16 cellular contexts compared by ENCODE assay signal in genomic region chr3:15803913-15804312, GRCh38. TPM values are rescaled to one million over a fixed set of nuclear protein-coding genes. Genes with fewer than 3 reads are reported as not detected.
DNase-seq lines count a peak whose midpoint lies in the region; ATAC-seq, FAIRE-seq and TF ChIP-seq lines count a peak whose summit lies in the region.
"Had no signal": no experiment of that assay in that cellular context is flagged by ENCODE, and none has a peak within 500 bp of the region (broad histone marks: within the 10 kb centered on the region; RNA-seq: fewer than 3 reads in every experiment).

No MANE protein-coding gene starts in this region.

- ATAC-seq in T-helper 17 cell: no peak
- ATAC-seq in CD4-positive, alpha-beta T cell (ENCODE audit: poor library complexity): no peak
- ATAC-seq in HG03439 (IDR thresholded peaks at IDR 0.05; ENCODE audit: unreplicated experiment): no peak
- ATAC-seq in heart left ventricle: no peak

- H3K4me3 ChIP-seq in heart left ventricle: no peak overlapping the region
- H3K4me3 ChIP-seq: MG63 had no signal

- no peak for TF ChIP-seq CTCF in D721Med (IDR thresholded peaks at IDR 0.05; ENCODE audit: insufficient read depth, missing control alignments)
- TF ChIP-seq CTCF in mesothelial cell of epicardium (IDR thresholded peaks at IDR 0.05; ENCODE audit: unreplicated experiment): no peak
- no peak for TF ChIP-seq CTCF in CD4-positive, alpha-beta T cell (IDR thresholded peaks at IDR 0.05)
- no peak for TF ChIP-seq CTCF in heart left ventricle (IDR thresholded peaks at IDR 0.05)

- H3K27me3 Mint-ChIP-seq in T-helper 17 cell: no peaks in the 10 kb centered on the region
- H3K27me3 Mint-ChIP-seq in mesothelial cell of epicardium (ENCODE audit: low read depth): no peaks in the 10 kb centered on the region
- H3K27me3 Mint-ChIP-seq in CD4-positive, alpha-beta T cell: no peaks in the 10 kb centered on the region
- H3K27me3 Mint-ChIP-seq: B cell; CD4-positive, alpha-beta memory T cell had no signal

- POLR2A ChIA-PET in CD4-positive, alpha-beta T cell (lab: Charles Lee): no interaction called here

- peak overlapping the region; percentile 80 for H3K27ac Mint-ChIP-seq in T-helper 17 cell
- H3K27ac Mint-ChIP-seq in mesothelial cell of epicardium: peak overlapping the region; percentile 76
- H3K27ac Mint-ChIP-seq in CD4-positive, alpha-beta T cell: no peak overlapping the region
- H3K27ac Mint-ChIP-seq: B cell had no signal

- WGBS in heart left ventricle, 4 donors: 79 to 82% (median 81%) methylated on average over 2 of the region's 2 CpGs

- H3K36me3 Mint-ChIP-seq in T-helper 17 cell (ENCODE audit: low read depth) (no peaks in the 10 kb centered on the region), mesothelial cell of epicardium (no peaks in the 10 kb centered on the region)
- H3K36me3 Mint-ChIP-seq in CD4-positive, alpha-beta T cell (ENCODE audit: low read depth): no peaks in the 10 kb centered on the region
- H3K36me3 Mint-ChIP-seq: CD4-positive, alpha-beta memory T cell had no signal

- no peaks in the 10 kb centered on the region for H3K27me3 ChIP-seq in CD4-positive, alpha-beta T cell (ENCODE audit: control insufficient read depth, insufficient read depth, low read length)
- H3K27me3 ChIP-seq in heart left ventricle: no peaks in the 10 kb centered on the region
- H3K27me3 ChIP-seq: MG63 had no signal

- H3K4me3 Mint-ChIP-seq in T-helper 17 cell (no peak overlapping the region), mesothelial cell of epicardium (no peak overlapping the region)
- H3K4me3 Mint-ChIP-seq in CD4-positive, alpha-beta T cell: no peak overlapping the region
- H3K4me3 Mint-ChIP-seq: B cell had no signal

- H3K4me1 ChIP-seq in heart left ventricle: peaks cover 0 to 48% (median 8%) of the 10 kb centered on the region in 12 donors

- no peak for DNase-seq in D721Med (ENCODE audit: insufficient read length, low spot score)
- no peak for DNase-seq in T-helper 17 cell
- DNase-seq in mesothelial cell of epicardium (ENCODE audit: low spot score in 2 of 2, unreplicated experiment in 2 of 2): no peak
- no peak for DNase-seq in CD4-positive, alpha-beta T cell
- DNase-seq in heart left ventricle: no peak
- DNase-seq: Calu3; CD4-positive, alpha-beta memory T cell; H7; MG63; NCI-H1105; NCI-H1694; NCI-H510A treated with DMSO at 0.1 percent for 48 hours; SHP77 treated with DMSO at 0.1 percent for 48 hours had no signal

- no peak for TF ChIP-seq POLR2A in heart left ventricle (IDR thresholded peaks at IDR 0.05)

- FAIRE-seq in D721Med (lab: Jason Lieb, UNC): peak; percentile 55

- H3K4me1 Mint-ChIP-seq in T-helper 17 cell (peaks cover 46% of the 10 kb centered on the region), mesothelial cell of epicardium (peaks cover 42% of the 10 kb centered on the region)
- H3K4me1 Mint-ChIP-seq in CD4-positive, alpha-beta T cell (ENCODE audit: low read depth): peaks cover 76% of the 10 kb centered on the region

- H3K9me3 ChIP-seq in KOPT-K1 (ENCODE audit: insufficient read depth, low read length, poor library complexity, severe bottlenecking): no peaks in the 10 kb centered on the region
- H3K9me3 ChIP-seq in T-helper 17 cell (ENCODE audit: control insufficient read depth, low read length, poor library complexity, severe bottlenecking): no peaks in the 10 kb centered on the region
- H3K9me3 ChIP-seq in CD4-positive, alpha-beta T cell (ENCODE audit: control insufficient read depth, low read length): no peaks in the 10 kb centered on the region
- H3K9me3 ChIP-seq in heart left ventricle: no peaks in the 10 kb centered on the region
- H3K9me3 ChIP-seq: MG63 had no signal

- CTCF ChIA-PET in CD4-positive, alpha-beta T cell (lab: Charles Lee): no interaction called here

- intact Hi-C loops in CD4-positive, alpha-beta T cell (cut with DNase I, micrococcal nuclease): loop anchor here in 1 of 2 experiments (5.0 kb wide), 1 partner anchor 37 kb away; no protein-coding TSS in a partner anchor
- intact Hi-C loops in heart left ventricle (cut with DNase I): no loop called here

- no peaks in the 10 kb centered on the region for H3K9me3 Mint-ChIP-seq in mesothelial cell of epicardium
- H3K9me3 Mint-ChIP-seq in CD4-positive, alpha-beta T cell: no peaks in the 10 kb centered on the region

- H3K36me3 ChIP-seq in KOPT-K1 (ENCODE audit: insufficient read depth, low read length) (no peaks in the 10 kb centered on the region), heart left ventricle (no peaks in the 10 kb centered on the region)
- H3K36me3 ChIP-seq: MG63 had no signal

- H3K27ac ChIP-seq in KOPT-K1 (ENCODE audit: low read depth, low read length, poor library complexity, severe bottlenecking): peak overlapping the region; percentile 43
- H3K27ac ChIP-seq in CD4-positive, alpha-beta T cell (ENCODE audit: low read depth, low read length): no peak overlapping the region
- no peak overlapping the region for H3K27ac ChIP-seq in heart left ventricle

RNA-seq across cellular contexts. Expression of gene ANKRD28, which starts 6.1 kb away (rescaled TPM):
- 100 to 1,000 TPM in 1 of 2 donors, 10 to 100 TPM in 1; 86.2 to 105 TPM for total RNA-seq in T-helper 17 cell
- total RNA-seq in mesothelial cell of epicardium: 43.7 to 45.0 TPM (median 44.0 TPM) in 3 replicates
- total RNA-seq in CD4-positive, alpha-beta T cell: 10 to 100 TPM; 36.6 to 43.1 TPM
- 10 to 100 TPM; 20.9 to 32.1 (median 24.6) TPM for total RNA-seq in heart left ventricle
- polyA plus RNA-seq in heart left ventricle: 10 to 100 TPM in 1 of 2 donors, 1 to 10 TPM in 1; 4.9 to 15.1 TPM
